In genomic region chr16:4847774-4848587, GRCh38 we compare ENCODE assay signal across 1 cellular context.
TF ChIP-seq lines count a peak whose summit lies in the region.

No MANE protein-coding gene starts in this region.

TF ChIP-seq in HepG2, 621 proteins besides CTCF, POLR2A, EP300 and RAD21 (continued from another document and continues in another):
- TF ChIP-seq ZBTB10 (CRISPR knock-in tag; IDR thresholded peaks at IDR 0.05; ENCODE audit: borderline replicate concordance) (0 out of 2 replicates have a peak, but pooled peaks have one; percentile 32), ZNF775 (CRISPR knock-in tag; IDR thresholded peaks at IDR 0.05; ENCODE audit: borderline replicate concordance) (no peak), KDM5B (CRISPR knock-in tag; IDR thresholded peaks at IDR 0.05; ENCODE audit: borderline replicate concordance) (0 out of 2 replicates have a peak, but pooled peaks have one; percentile 6), PHF5A (CRISPR knock-in tag; IDR thresholded peaks at IDR 0.05; ENCODE audit: low read depth, unreplicated experiment) (no peak), RELA (CRISPR knock-in tag; IDR thresholded peaks at IDR 0.05) (no peak), SALL1 (CRISPR knock-in tag; IDR thresholded peaks at IDR 0.05) (0 out of 2 replicates have a peak, but pooled peaks have one; percentile 8), AHR (CRISPR knock-in tag; IDR thresholded peaks at IDR 0.05) (no peak), SAFB2 (CRISPR knock-in tag; IDR thresholded peaks at IDR 0.05; ENCODE audit: borderline replicate concordance, low read depth) (no peak), LCORL (IDR thresholded peaks at IDR 0.05) (no peak), LCORL (CRISPR knock-in tag; IDR thresholded peaks at IDR 0.05) (no peak), REST (IDR thresholded peaks at IDR 0.05; ENCODE audit: borderline replicate concordance in 1 of 2, low read depth in 1 of 2, low read length in 2 of 2) (no peak), ZNF724P (CRISPR knock-in tag; IDR thresholded peaks at IDR 0.05; ENCODE audit: borderline replicate concordance) (no peak; the same call in 1 of the 2 replicates), ZNF431 (CRISPR knock-in tag; IDR thresholded peaks at IDR 0.05; ENCODE audit: borderline replicate concordance, low read depth) (0 out of 2 replicates have a peak, but pooled peaks have one; percentile 19), HNF4G (IDR thresholded peaks at IDR 0.05; ENCODE audit: borderline replicate concordance, low read depth, low read length) (no peak), HNF4G (CRISPR knock-in tag; IDR thresholded peaks at IDR 0.05; ENCODE audit: borderline replicate concordance, low read depth) (no peak), ARID5B (CRISPR knock-in tag; IDR thresholded peaks at IDR 0.05) (no peak), RNF2 (conservative IDR thresholded peaks at IDR 0.05; ENCODE audit: low read depth) (no peak), HES4 (CRISPR knock-in tag; IDR thresholded peaks at IDR 0.05; ENCODE audit: borderline replicate concordance) (peak; percentile 80; the same call in 1 of the 2 replicates), IRF9 (CRISPR knock-in tag; IDR thresholded peaks at IDR 0.05; ENCODE audit: borderline replicate concordance) (0 out of 2 replicates have a peak, but pooled peaks have one; percentile 4), ZNF747 (CRISPR knock-in tag; IDR thresholded peaks at IDR 0.05; ENCODE audit: borderline replicate concordance) (no peak), ZIK1 (CRISPR knock-in tag; IDR thresholded peaks at IDR 0.05; ENCODE audit: borderline replicate concordance, low read depth) (no peak; the same call in 1 of the 2 replicates), ZNF883 (CRISPR knock-in tag; IDR thresholded peaks at IDR 0.05; ENCODE audit: not compliant biosample characterization) (no peak), ZZZ3 (CRISPR knock-in tag; IDR thresholded peaks at IDR 0.05; ENCODE audit: borderline replicate concordance) (no peak), SMAD9 (CRISPR knock-in tag; IDR thresholded peaks at IDR 0.05) (no peak), ZNF501 (CRISPR knock-in tag; IDR thresholded peaks at IDR 0.05) (peak; percentile 39; the same call in 1 of the 2 replicates), ATF1 (CRISPR knock-in tag; IDR thresholded peaks at IDR 0.05) (no peak), UBTF (CRISPR knock-in tag; IDR thresholded peaks at IDR 0.05) (peak; percentile 76; the same call in 1 of the 2 replicates), ZNF569 (CRISPR knock-in tag; IDR thresholded peaks at IDR 0.05; ENCODE audit: borderline replicate concordance) (no peak), ZNF234 (CRISPR knock-in tag; conservative IDR thresholded peaks at IDR 0.05) (no peak), ATF6 (CRISPR knock-in tag; conservative IDR thresholded peaks at IDR 0.05) (no peak), ZFP36L1 (CRISPR knock-in tag; IDR thresholded peaks at IDR 0.05) (no peak), KMT2A (CRISPR knock-in tag; IDR thresholded peaks at IDR 0.05) (no peak), ZUFSP (CRISPR knock-in tag; IDR thresholded peaks at IDR 0.05; ENCODE audit: borderline replicate concordance) (no peak), NONO (IDR thresholded peaks at IDR 0.05) (no peak), NONO (CRISPR knock-in tag; conservative IDR thresholded peaks at IDR 0.05) (peak; percentile 13; the same call in 1 of the 2 replicates), FOSL2 (CRISPR knock-in tag; IDR thresholded peaks at IDR 0.05) (0 out of 2 replicates have a peak, but pooled peaks have one; percentile 18), ZNF639 (CRISPR knock-in tag; conservative IDR thresholded peaks at IDR 0.05) (no peak)
